In genomic region chr9:68755752-68756151, GRCh38 we compare ENCODE assay signal across 24 cellular contexts. TPM values are rescaled to one million over a fixed set of nuclear protein-coding genes. Genes with fewer than 3 reads are reported as not detected.
DNase-seq lines count a peak whose midpoint lies in the region; ATAC-seq and TF ChIP-seq lines count a peak whose summit lies in the region.
"Had no signal": no experiment of that assay in that cellular context is flagged by ENCODE, and none has a peak within 500 bp of the region (broad histone marks: within the 10 kb centered on the region; RNA-seq: fewer than 3 reads in every experiment).

No MANE protein-coding gene starts in this region.

- H3K36me3 ChIP-seq in GM23338 (ENCODE audit: insufficient read depth), result no peaks in the 10 kb centered on the region
- H3K36me3 ChIP-seq in neural progenitor cell, result no peaks in the 10 kb centered on the region

- H3K36me3 Mint-ChIP-seq in GM23338 (ENCODE audit: low read depth) (peaks cover 12% of the 10 kb centered on the region), neural progenitor cell (peaks cover 29% of the 10 kb centered on the region)
- peaks cover 15 to 38% of the 10 kb centered on the region in 2 donors for H3K36me3 Mint-ChIP-seq in stimulated activated naive B cell treated with anti-CD40 and anti-IgM and Interleukin-4, amounts not matched to agents 10 μg/mL and 1 μg/mL and 100 μg/mL, for 72 hours

- no peaks in the 10 kb centered on the region for H4K20me1 ChIP-seq in GM23338 (replicated peaks; ENCODE audit: insufficient read depth)
- no peaks in the 10 kb centered on the region for H4K20me1 ChIP-seq in neural progenitor cell (ENCODE audit: low read depth)

- H3K27ac Mint-ChIP-seq in GM23338 (no peak overlapping the region), neural progenitor cell (no peak overlapping the region)
- no peak overlapping the region for H3K27ac Mint-ChIP-seq in stimulated activated naive B cell treated with anti-CD40 and anti-IgM and Interleukin-4, amounts not matched to agents 10 μg/mL and 1 μg/mL and 100 μg/mL, for 72 hours

- H3K27me3 Mint-ChIP-seq in GM23338 (ENCODE audit: insufficient read depth, low read depth, poor library complexity), result no peaks in the 10 kb centered on the region
- no peaks in the 10 kb centered on the region for H3K27me3 Mint-ChIP-seq in neural progenitor cell (ENCODE audit: insufficient read depth, low read depth)
- no peaks in the 10 kb centered on the region for H3K27me3 Mint-ChIP-seq in stimulated activated naive B cell treated with anti-CD40 and anti-IgM and Interleukin-4, amounts not matched to agents 10 μg/mL and 1 μg/mL and 100 μg/mL, for 72 hours

- no peak overlapping the region for H3K27ac ChIP-seq in GM23338 (ENCODE audit: low read depth)
- H3K27ac ChIP-seq in neural progenitor cell, result no peak overlapping the region
- H3K27ac ChIP-seq: RWPE1, SK-N-MC had no signal

- intact Hi-C loops in left colon (cut with DNase I, micrococcal nuclease), result no loop called here

- H3K9me3 ChIP-seq in neural progenitor cell (ENCODE audit: low read depth), result no peaks in the 10 kb centered on the region

- H3F3A ChIP-seq in GM23338 (replicated peaks; ENCODE audit: low read depth), result no peaks in the 10 kb centered on the region
- H3F3A ChIP-seq in neural progenitor cell (ENCODE audit: low read depth), result peaks cover 6% of the 10 kb centered on the region

- H3K4me1 ChIP-seq in GM23338 (ENCODE audit: insufficient read depth), result peaks cover 22% of the 10 kb centered on the region
- H3K4me1 ChIP-seq in neural progenitor cell, result peaks cover 21% of the 10 kb centered on the region

- H3K9me3 Mint-ChIP-seq in GM23338 (no peaks in the 10 kb centered on the region), neural progenitor cell (peaks cover 30% of the 10 kb centered on the region)
- peaks cover 3 to 8% of the 10 kb centered on the region in 2 donors for H3K9me3 Mint-ChIP-seq in stimulated activated naive B cell treated with anti-CD40 and anti-IgM and Interleukin-4, amounts not matched to agents 10 μg/mL and 1 μg/mL and 100 μg/mL, for 72 hours

- H3K4me2 ChIP-seq in GM23338, result peak overlapping the region; percentile 39
- H3K4me2 ChIP-seq in neural progenitor cell, result peak overlapping the region; percentile 42

- H3K9me2 ChIP-seq in GM23338 (ENCODE audit: insufficient read depth), result no peaks in the 10 kb centered on the region

- H3K4me3 ChIP-seq in GM23338, result no peak overlapping the region
- peak overlapping the region; percentile 10 for H3K4me3 ChIP-seq in neural progenitor cell
- H3K4me3 ChIP-seq: SK-N-MC had no signal

- peak; percentile 88 for ATAC-seq in GM23338
- no peak for ATAC-seq in left colon
- no peak for ATAC-seq in stimulated activated naive B cell treated with anti-CD40 and anti-IgM and Interleukin-4, amounts not matched to agents 10 μg/mL and 1 μg/mL and 100 μg/mL, for 72 hours (replicated peaks)

- H3K27me3 ChIP-seq in GM23338 (ENCODE audit: insufficient read depth) (no peaks in the 10 kb centered on the region), neural progenitor cell (peaks cover 6% of the 10 kb centered on the region)

- H3K4me1 Mint-ChIP-seq in GM23338, result peaks cover 19% of the 10 kb centered on the region
- peaks cover 21% of the 10 kb centered on the region for H3K4me1 Mint-ChIP-seq in neural progenitor cell
- peaks cover 4 to 13% of the 10 kb centered on the region in 2 donors for H3K4me1 Mint-ChIP-seq in stimulated activated naive B cell treated with anti-CD40 and anti-IgM and Interleukin-4, amounts not matched to agents 10 μg/mL and 1 μg/mL and 100 μg/mL, for 72 hours

- peak; percentile 22 for TF ChIP-seq POLR2A in erythroblast (IDR thresholded peaks at IDR 0.05; ENCODE audit: low read length)

- TF ChIP-seq CTCF in GM23338 (conservative IDR thresholded peaks at IDR 0.05; ENCODE audit: low read depth in 2 of 2) (no peak), neural progenitor cell (IDR thresholded peaks at IDR 0.05) (no peak)

- 0 out of 3 replicates have a peak overlapping the region, but pooled peaks have one; percentile 1 for H3K4me3 Mint-ChIP-seq in GM23338
- no peak overlapping the region for H3K4me3 Mint-ChIP-seq in neural progenitor cell
- H3K4me3 Mint-ChIP-seq in stimulated activated naive B cell treated with anti-CD40 and anti-IgM and Interleukin-4, amounts not matched to agents 10 μg/mL and 1 μg/mL and 100 μg/mL, for 72 hours, result no peak overlapping the region

- no peak overlapping the region for H3K9ac ChIP-seq in neural progenitor cell

- H3K79me2 ChIP-seq in GM23338 (replicated peaks; ENCODE audit: insufficient read depth) (no peaks in the 10 kb centered on the region), neural progenitor cell (ENCODE audit: low read depth) (no peaks in the 10 kb centered on the region)

- H2AFZ ChIP-seq in GM23338 (no peak overlapping the region), neural progenitor cell (replicated peaks) (no peak overlapping the region)

- DNase-seq in GM23338 (ENCODE audit: low spot score) (peak; percentile 51), OCI-M1 (lab: John Stamatoyannopoulos, UW) (peak; percentile 38), erythroblast (lab: John Stamatoyannopoulos, UW) (peak in 1 of 2 experiments; percentile 50), neural progenitor cell (ENCODE audit: low spot score) (peak; percentile 81), left colon (no peak)
- DNase-seq in central memory CD4-positive, alpha-beta T cell, result no peak
- DNase-seq in stimulated activated naive B cell treated with anti-CD40 and anti-IgM and Interleukin-4, amounts not matched to agents 10 μg/mL and 1 μg/mL and 100 μg/mL, for 72 hours, result no peak
- DNase-seq: Calu3; DMS79 treated with DMSO at 0.1 percent for 48 hours; GF-D8; Karpas-422; NCI-H1092; NCI-H1417 treated with DMSO at 0.1 percent for 48 hours; NCI-H187; NCI-H2081 treated with DMSO at 0.1 percent for 48 hours; NCI-H524; NCI-H774; NK-92 treated with Interleukin-12 subunit alpha and Interleukin-12 subunit beta, amount 100 ng/mL, for 24 hours; SIG-M5 had no signal

TF ChIP-seq in GM23338, 12 proteins besides CTCF, POLR2A, EP300 and RAD21:
- no peak for TF ChIP-seq ZNF114 (CRISPR knock-in tag; IDR thresholded peaks at IDR 0.05)
- no peak for TF ChIP-seq ETS1 (IDR thresholded peaks at IDR 0.05)
- no peak for TF ChIP-seq STAT1 (IDR thresholded peaks at IDR 0.05; ENCODE audit: unreplicated experiment)
- no peak for TF ChIP-seq NANOG (IDR thresholded peaks at IDR 0.05; ENCODE audit: borderline replicate concordance)
- no peak for TF ChIP-seq EZH2 (IDR thresholded peaks at IDR 0.05; ENCODE audit: low read depth, unreplicated experiment)
- no peak for TF ChIP-seq EZH2phosphoT487 (IDR thresholded peaks at IDR 0.05; ENCODE audit: unreplicated experiment)

RNA-seq across cellular contexts. Expression of gene PIP5K1B, which starts 50.7 kb away (rescaled TPM):
- 2.8 and 3.2 TPM in 2 replicates for total RNA-seq in GM23338 (2014; rRNA removed; shearing (Covaris generic))
- 1.3 and 2.1 TPM in 2 replicates for polyA plus RNA-seq in GM23338 (2016; fragmentation: Nextera tagmentation; extraction: Ambion mirVana)
- total RNA-seq in neural progenitor cell (ENCODE audit: low replicate concordance) (1.3 and 3.2 TPM in 2 replicates), left colon (10 to 100 TPM; 83.1 to 91.6 TPM)
- total RNA-seq: A172, H4 had no signal
- polyA plus RNA-seq: BJ had no signal

Comparison
In these comparisons a context has a peak if more than half of its experiments do, and no peak if none do; other contexts are left out.
1. DNase-seq: peak in GM23338 (single experiment), OCI-M1 (single experiment) and neural progenitor cell (single experiment); none in left colon (0 of 2), central memory CD4-positive, alpha-beta T cell (single experiment) and stimulated activated naive B cell treated with anti-CD40 and anti-IgM and Interleukin-4, amounts not matched to agents 10 μg/mL and 1 μg/mL and 100 μg/mL, for 72 hours (single experiment).
2. RNA of gene PIP5K1B, which starts 50.7 kb away (total RNA-seq): 83.1 to 91.6 TPM in left colon; 1.3 to 3.2 TPM in neural progenitor cell and 2.8 to 3.2 TPM in GM23338; every median in the first group is over 10 times any median in the second.